In genomic region chr18:24189664-24190346, GRCh38 we compare ENCODE assay signal across 27 cellular contexts. TPM values are rescaled to one million over a fixed set of nuclear protein-coding genes. Genes with fewer than 3 reads are reported as not detected.
"Had no signal": no experiment of that assay in that cellular context is flagged by ENCODE, and none has a peak within 500 bp of the region (broad histone marks: within the 10 kb centered on the region; RNA-seq: fewer than 3 reads in every experiment).

No MANE protein-coding gene starts in this region.

- H3K36me3 ChIP-seq: brain microvascular endothelial cell, thoracic aorta had no signal

- H3K27me3 Mint-ChIP-seq: activated T-helper 17 cell treated with anti-CD3 and anti-CD28 coated beads, Interleukin-2, amount 50 U/mL, for 72 hours had no signal

- H3K27ac ChIP-seq: ascending aorta, brain microvascular endothelial cell, thoracic aorta, upper lobe of left lung had no signal

- H3K4me3 ChIP-seq: ascending aorta, mucosa of descending colon, thoracic aorta, upper lobe of left lung had no signal

- DNase-seq: activated B cell treated with CpG ODN at 0.5 μM for 24 hours; activated CD4-positive, alpha-beta T cell treated with anti-CD3 and anti-CD28 coated beads for 36 hours; activated CD4-positive, alpha-beta T cell treated with anti-CD3 and anti-CD28 coated beads, Interleukin-2, amount 50 U/mL, for 4 hours; activated CD8-positive, alpha-beta memory T cell treated with anti-CD3 and anti-CD28 coated beads for 24 hours; activated CD8-positive, alpha-beta memory T cell treated with anti-CD3 and anti-CD28 coated beads, Interleukin-2, amount 50 U/mL, for 4 hours; activated T-cell treated with anti-CD3 and anti-CD28 coated beads, Interleukin-2, amount 50 U/mL, for 24 hours; central memory CD4-positive, alpha-beta T cell; dermis blood vessel endothelial cell; effector memory CD4-positive, alpha-beta T cell; head of caudate nucleus; hypothalamus; islet precursor cell; left colon; mesenchymal stem cell; mucosa of descending colon; retina; stimulated activated CD4-positive, alpha-beta T cell treated with anti-CD3 and anti-CD28 coated beads, Interleukin-4, amount 100 ng/mL, for 1 hour; stimulated activated naive CD4-positive, alpha-beta T cell treated with Interleukin-2 at 50 U/mL for 16 hours; T1000 had no signal

- H3K27me3 ChIP-seq: ascending aorta, brain microvascular endothelial cell, upper lobe of left lung had no signal

- H3K4me1 ChIP-seq: ascending aorta had no signal

- H3K9me3 ChIP-seq: ascending aorta, mucosa of descending colon, thoracic aorta, upper lobe of left lung had no signal

- H3K9me3 Mint-ChIP-seq: activated B cell treated with CpG ODN at 0.5 μM for 24 hours; activated naive CD4-positive, alpha-beta T cell treated with anti-CD3 and anti-CD28 coated beads, Interleukin-2, amount 50 U/mL, for 72 hours; activated T-cell treated with anti-CD3 and anti-CD28 coated beads, Interleukin-2, amount 50 U/mL, for 24 hours; activated T-helper 17 cell treated with anti-CD3 and anti-CD28 coated beads, Interleukin-2, amount 50 U/mL, for 72 hours; T-helper 1 cell treated with Interleukin-12 subunit alpha and Interleukin-12 subunit beta and Interleukin-4 antibody, amounts not matched to agents 30 μg/mL and 1 μg/mL, for 36 hours had no signal

- ATAC-seq: activated CD4-positive, alpha-beta T cell treated with anti-CD3 and anti-CD28 coated beads for 36 hours; activated naive CD4-positive, alpha-beta T cell treated with anti-CD3 and anti-CD28 coated beads, Interleukin-2, amount 50 U/mL, for 72 hours; activated T-helper 17 cell treated with anti-CD3 and anti-CD28 coated beads, Interleukin-2, amount 50 U/mL, for 72 hours; esophagus mucosa; left colon; mucosa of descending colon had no signal

- H3K4me1 Mint-ChIP-seq: activated CD4-positive, alpha-beta T cell treated with anti-CD3 and anti-CD28 coated beads for 36 hours; activated T-helper 17 cell treated with anti-CD3 and anti-CD28 coated beads, Interleukin-2, amount 50 U/mL, for 72 hours had no signal

- H3K4me3 Mint-ChIP-seq: activated B cell treated with CpG ODN at 0.5 μM for 24 hours; activated CD4-positive, alpha-beta T cell treated with anti-CD3 and anti-CD28 coated beads for 36 hours; activated T-cell treated with anti-CD3 and anti-CD28 coated beads, Interleukin-2, amount 50 U/mL, for 24 hours; activated T-helper 17 cell treated with anti-CD3 and anti-CD28 coated beads, Interleukin-2, amount 50 U/mL, for 72 hours; T-helper 1 cell treated with Interleukin-12 subunit alpha and Interleukin-12 subunit beta and Interleukin-4 antibody, amounts not matched to agents 30 μg/mL and 1 μg/mL, for 36 hours had no signal

- H3K27ac Mint-ChIP-seq: activated B cell treated with CpG ODN at 0.5 μM for 24 hours; activated CD4-positive, alpha-beta T cell treated with anti-CD3 and anti-CD28 coated beads for 36 hours; activated naive CD4-positive, alpha-beta T cell treated with anti-CD3 and anti-CD28 coated beads, Interleukin-2, amount 50 U/mL, for 72 hours; activated T-cell treated with anti-CD3 and anti-CD28 coated beads, Interleukin-2, amount 50 U/mL, for 24 hours; activated T-helper 17 cell treated with anti-CD3 and anti-CD28 coated beads, Interleukin-2, amount 50 U/mL, for 72 hours; T-helper 1 cell treated with Interleukin-12 subunit alpha and Interleukin-12 subunit beta and Interleukin-4 antibody, amounts not matched to agents 30 μg/mL and 1 μg/mL, for 36 hours had no signal

- H3K36me3 Mint-ChIP-seq: activated naive CD4-positive, alpha-beta T cell treated with anti-CD3 and anti-CD28 coated beads, Interleukin-2, amount 50 U/mL, for 72 hours had no signal

RNA-seq across cellular contexts. Expression of gene CABYR, which starts 50.9 kb away (rescaled TPM):
- total RNA-seq: ascending aorta had no signal
